In the genomic region with DNA sequence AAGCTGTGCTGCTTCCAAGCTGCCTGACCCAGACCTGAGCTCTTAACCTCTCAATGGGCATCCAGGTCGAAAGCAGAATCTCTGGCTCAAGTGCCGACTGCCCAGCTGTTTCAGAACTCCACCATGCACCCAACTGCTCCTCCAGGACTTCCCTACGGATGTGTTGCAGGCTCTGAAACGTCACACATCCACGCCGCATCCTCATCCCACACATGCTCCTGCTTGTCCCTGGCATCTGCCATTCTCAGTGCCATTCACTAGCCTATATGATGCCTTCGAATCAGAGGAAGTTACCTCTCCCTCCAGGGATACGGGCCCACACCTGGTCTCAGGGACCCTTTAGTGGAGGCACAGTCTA, we compare ENCODE assay signal across 9 cellular contexts. TPM values are rescaled to one million over a fixed set of nuclear protein-coding genes. Genes with fewer than 3 reads are reported as not detected.
DNase-seq lines count a peak whose midpoint lies in the region; ATAC-seq, FAIRE-seq and TF ChIP-seq lines count a peak whose summit lies in the region.
"Had no signal": no experiment of that assay in that cellular context is flagged by ENCODE, and none has a peak within 500 bp of the region (broad histone marks: within the 10 kb centered on the region; RNA-seq: fewer than 3 reads in every experiment).

No MANE protein-coding gene starts in this region.

- H3K27me3 ChIP-seq in Caco-2 (replicated peaks; ENCODE audit: control insufficient read depth, insufficient read depth, low read length), result no peaks in the 10 kb centered on the region
- no peaks in the 10 kb centered on the region for H3K27me3 ChIP-seq in Loucy (ENCODE audit: insufficient read depth, low read length, poor library complexity, severe bottlenecking)
- peaks cover 0 to 21% (median 0%) of the 10 kb centered on the region in 45 donors for H3K27me3 ChIP-seq in dorsolateral prefrontal cortex

- POLR2A ChIA-PET in Caco-2 (lab: Charles Lee), result interaction anchor here (0.5 to 1.6 kb wide), 9 partner anchors 12 to 259 kb away, joined by 3 to 12 read pairs (median 6); a partner anchor contains a TSS

- H3F3A ChIP-seq in Loucy (ENCODE audit: low read depth), result no peaks in the 10 kb centered on the region

- in situ Hi-C loops in G401 (cut with HindIII; ENCODE audit: low sequenced_read_pairs), result no loop called here

- H3K36me3 ChIP-seq in Caco-2 (ENCODE audit: control insufficient read depth, insufficient read depth, low read length) (no peaks in the 10 kb centered on the region), Loucy (ENCODE audit: insufficient read depth, low read length) (no peaks in the 10 kb centered on the region)

- H2AFZ ChIP-seq in Loucy (ENCODE audit: low read length), result 0 out of 2 replicates have a peak overlapping the region, but pooled peaks have one; percentile 98

- H3K36me3 Mint-ChIP-seq in Caco-2 (ENCODE audit: insufficient read depth, unreplicated experiment), result peaks cover 11% of the 10 kb centered on the region
- no peaks in the 10 kb centered on the region for H3K36me3 Mint-ChIP-seq in natural killer cell treated with Interleukin-12 subunit alpha and Interleukin-12 subunit beta and Interleukin-15 and Interleukin-18, amount 100 ng/mL, for 72 hours
- H3K36me3 Mint-ChIP-seq: activated naive CD4-positive, alpha-beta T cell treated with anti-CD3 and anti-CD28 coated beads, Interleukin-2, amount 50 U/mL, for 72 hours had no signal

- H3K4me3 Mint-ChIP-seq in Caco-2 (ENCODE audit: unreplicated experiment), result peak overlapping the region; percentile 67
- H3K4me3 Mint-ChIP-seq in natural killer cell treated with Interleukin-12 subunit alpha and Interleukin-12 subunit beta and Interleukin-15 and Interleukin-18, amount 100 ng/mL, for 72 hours, result peak overlapping the region; percentile 93

- peak overlapping the region in 38 of 59 donors; percentile 2 to 85 (median 45) for H3K27ac ChIP-seq in dorsolateral prefrontal cortex

- no peak for DNase-seq in Caco-2
- peak in 2 of 10 donors; percentile 22 to 43 for DNase-seq in dorsolateral prefrontal cortex
- no peak for DNase-seq in natural killer cell treated with Interleukin-12 subunit alpha and Interleukin-12 subunit beta and Interleukin-15 and Interleukin-18, amount 100 ng/mL, for 72 hours (ENCODE audit: low spot score)
- DNase-seq in G401 (ENCODE audit: low spot score), result no peak
- DNase-seq in RCC 7860 (ENCODE audit: low spot score), result no peak
- DNase-seq in activated T-cell treated with anti-CD3 and anti-CD28 coated beads, Interleukin-2, amount 50 U/mL, for 48 hours, result no peak

- H3K27me3 Mint-ChIP-seq in Caco-2 (ENCODE audit: insufficient read depth, unreplicated experiment), result no peaks in the 10 kb centered on the region
- peaks cover 33 to 38% of the 10 kb centered on the region in 2 donors for H3K27me3 Mint-ChIP-seq in natural killer cell treated with Interleukin-12 subunit alpha and Interleukin-12 subunit beta and Interleukin-15 and Interleukin-18, amount 100 ng/mL, for 72 hours

- no peak for ATAC-seq in natural killer cell treated with Interleukin-12 subunit alpha and Interleukin-12 subunit beta and Interleukin-15 and Interleukin-18, amount 100 ng/mL, for 72 hours
- no peak for ATAC-seq in HG02798 (IDR thresholded peaks at IDR 0.05; ENCODE audit: poor library complexity, unreplicated experiment)

- TF ChIP-seq CTCF in Caco-2 (IDR thresholded peaks at IDR 0.05; ENCODE audit: insufficient read depth in 1 of 2, low read depth in 1 of 2, low read length in 1 of 2, severe bottlenecking in 1 of 2, unreplicated experiment in 1 of 2) (no peak), Loucy (conservative IDR thresholded peaks at IDR 0.05; ENCODE audit: low read length) (no peak), dorsolateral prefrontal cortex (IDR thresholded peaks at IDR 0.05 in 54 of 56, conservative IDR thresholded peaks at IDR 0.05 in 2 of 56; ENCODE audit: low read depth in 1 of 56, partially characterized antibody in 56 of 56) (no peak)

- peak overlapping the region; percentile 18; the same call in 1 of the 2 replicates for H3K4me3 ChIP-seq in Caco-2 (ENCODE audit: low read depth, low read length)
- peak overlapping the region; percentile 75 for H3K4me3 ChIP-seq in Loucy (ENCODE audit: low read length, poor library complexity, severe bottlenecking)
- peak overlapping the region in 42 of 59 donors; percentile 30 to 70 (median 54) for H3K4me3 ChIP-seq in dorsolateral prefrontal cortex

- no TSS peak for BruUV-seq in Caco-2 (replicated peaks; lab: Mats Ljungman, UMichigan)

- intact Hi-C loops in Caco-2 (cut with micrococcal nuclease; ENCODE audit: unreplicated experiment) (loop anchor here (1.0 to 10.0 kb wide), 5 partner anchors 14 to 536 kb away; no protein-coding TSS in a partner anchor), dorsolateral prefrontal cortex (cut with DNase I) (loop anchor here in 1 of 2 donors (5.0 to 10.0 kb wide), 2 partner anchors 434 to 549 kb away; no protein-coding TSS in a partner anchor)

- H3K9ac ChIP-seq in Loucy (ENCODE audit: low read depth, low read length, poor library complexity, severe bottlenecking), result peak overlapping the region; percentile 75

- H3K9me3 Mint-ChIP-seq in Caco-2 (ENCODE audit: unreplicated experiment), result no peaks in the 10 kb centered on the region
- no peaks in the 10 kb centered on the region for H3K9me3 Mint-ChIP-seq in natural killer cell treated with Interleukin-12 subunit alpha and Interleukin-12 subunit beta and Interleukin-15 and Interleukin-18, amount 100 ng/mL, for 72 hours
- H3K9me3 Mint-ChIP-seq: activated naive CD4-positive, alpha-beta T cell treated with anti-CD3 and anti-CD28 coated beads, Interleukin-2, amount 50 U/mL, for 72 hours had no signal

- H3K9me3 ChIP-seq in Caco-2 (no peaks in the 10 kb centered on the region), Loucy (ENCODE audit: insufficient read depth, low read depth, low read length) (no peaks in the 10 kb centered on the region)

- H3K27ac Mint-ChIP-seq in Caco-2 (ENCODE audit: unreplicated experiment), result peak overlapping the region; percentile 80
- peak overlapping the region; percentile 38 to 71 for H3K27ac Mint-ChIP-seq in natural killer cell treated with Interleukin-12 subunit alpha and Interleukin-12 subunit beta and Interleukin-15 and Interleukin-18, amount 100 ng/mL, for 72 hours

- no peaks in the 10 kb centered on the region for H4K20me1 ChIP-seq in Loucy (ENCODE audit: insufficient read depth, low read length, poor library complexity, severe bottlenecking)

- peaks cover 22% of the 10 kb centered on the region; the same call in 1 of the 2 replicates for H3K4me1 ChIP-seq in Caco-2
- H3K4me1 ChIP-seq in Loucy (ENCODE audit: insufficient read depth, low read length, poor library complexity, severe bottlenecking), result peaks cover 12% of the 10 kb centered on the region

- H3K79me2 ChIP-seq in Loucy (ENCODE audit: insufficient read depth, low read length), result no peaks in the 10 kb centered on the region

- CTCF ChIA-PET in Caco-2 (lab: Charles Lee), result interaction anchor here (0.6 to 2.5 kb wide), 23 partner anchors 9 to 817 kb away, joined by 3 to 53 read pairs (median 4); a partner anchor contains a TSS

- H3K9me2 ChIP-seq in Loucy (replicated peaks; ENCODE audit: low read depth, low read length), result no peaks in the 10 kb centered on the region

- FAIRE-seq in RCC 7860 (lab: Jason Lieb, UNC), result no peak

- peak overlapping the region; percentile 93 for H3K4me2 ChIP-seq in Loucy (ENCODE audit: low read depth, low read length, poor library complexity, severe bottlenecking)

- peaks cover 28% of the 10 kb centered on the region for H3K4me1 Mint-ChIP-seq in Caco-2 (ENCODE audit: low read depth, unreplicated experiment)
- peaks cover 13 to 16% of the 10 kb centered on the region in 2 donors for H3K4me1 Mint-ChIP-seq in natural killer cell treated with Interleukin-12 subunit alpha and Interleukin-12 subunit beta and Interleukin-15 and Interleukin-18, amount 100 ng/mL, for 72 hours (ENCODE audit: low read depth in 2 of 2)

RNA-seq across cellular contexts. Expression of a gene that starts 11.2 kb away (rescaled TPM):
- total RNA-seq in Caco-2 (2022), result 3.8 and 6.1 TPM in 2 replicates
- 1 to 10 TPM in 9 of 120 experiments, under 1 TPM in 11, not detected in 100; 0.60 to 2.1 (median 0.99) TPM for total RNA-seq in dorsolateral prefrontal cortex
- total RNA-seq in natural killer cell treated with Interleukin-12 subunit alpha and Interleukin-12 subunit beta and Interleukin-15 and Interleukin-18, amount 100 ng/mL, for 72 hours, result not detected
- not detected in 2 replicates for total RNA-seq in G401 (2014; rRNA removed; shearing (Covaris generic))
- total RNA-seq: activated naive CD4-positive, alpha-beta T cell treated with anti-CD3 and anti-CD28 coated beads, Interleukin-2, amount 50 U/mL, for 72 hours had no signal

RNA-seq across cellular contexts. Expression of a gene that starts 41.4 kb away (rescaled TPM):
- not detected in 2 replicates for total RNA-seq in Caco-2 (2022)
- 1 to 10 TPM in 9 of 120 experiments, under 1 TPM in 93, not detected in 18; 0.18 to 1.3 (median 0.47) TPM for total RNA-seq in dorsolateral prefrontal cortex
- not detected for total RNA-seq in natural killer cell treated with Interleukin-12 subunit alpha and Interleukin-12 subunit beta and Interleukin-15 and Interleukin-18, amount 100 ng/mL, for 72 hours
- total RNA-seq in G401 (2014; rRNA removed; shearing (Covaris generic)), result not detected in 2 replicates
- total RNA-seq: activated naive CD4-positive, alpha-beta T cell treated with anti-CD3 and anti-CD28 coated beads, Interleukin-2, amount 50 U/mL, for 72 hours had no signal

RNA-seq across cellular contexts. Expression of a gene that starts 53.4 kb away (rescaled TPM):
- total RNA-seq in Caco-2 (2022), result 12.2 and 15.2 TPM in 2 replicates
- total RNA-seq in dorsolateral prefrontal cortex, result 10 to 100 TPM in 7 of 120 experiments, 1 to 10 TPM in 113; 1.4 to 13.7 (median 5.1) TPM
- 1 to 10 TPM in 1 of 2 donors, not detected in 1; 1.7 TPM for total RNA-seq in natural killer cell treated with Interleukin-12 subunit alpha and Interleukin-12 subunit beta and Interleukin-15 and Interleukin-18, amount 100 ng/mL, for 72 hours
- total RNA-seq in G401 (2014; rRNA removed; shearing (Covaris generic)), result 0.06 TPM in 1 of 2 replicates, not detected in the other

Comparison
In these comparisons a context has a peak if more than half of its experiments do, and no peak if none do; other contexts are left out.
1. H3K4me3 ChIP-seq: peak in every context shown above with its lines; median percentile 75 in Loucy; 54 in dorsolateral prefrontal cortex; 18 in Caco-2.